In the genomic region with DNA sequence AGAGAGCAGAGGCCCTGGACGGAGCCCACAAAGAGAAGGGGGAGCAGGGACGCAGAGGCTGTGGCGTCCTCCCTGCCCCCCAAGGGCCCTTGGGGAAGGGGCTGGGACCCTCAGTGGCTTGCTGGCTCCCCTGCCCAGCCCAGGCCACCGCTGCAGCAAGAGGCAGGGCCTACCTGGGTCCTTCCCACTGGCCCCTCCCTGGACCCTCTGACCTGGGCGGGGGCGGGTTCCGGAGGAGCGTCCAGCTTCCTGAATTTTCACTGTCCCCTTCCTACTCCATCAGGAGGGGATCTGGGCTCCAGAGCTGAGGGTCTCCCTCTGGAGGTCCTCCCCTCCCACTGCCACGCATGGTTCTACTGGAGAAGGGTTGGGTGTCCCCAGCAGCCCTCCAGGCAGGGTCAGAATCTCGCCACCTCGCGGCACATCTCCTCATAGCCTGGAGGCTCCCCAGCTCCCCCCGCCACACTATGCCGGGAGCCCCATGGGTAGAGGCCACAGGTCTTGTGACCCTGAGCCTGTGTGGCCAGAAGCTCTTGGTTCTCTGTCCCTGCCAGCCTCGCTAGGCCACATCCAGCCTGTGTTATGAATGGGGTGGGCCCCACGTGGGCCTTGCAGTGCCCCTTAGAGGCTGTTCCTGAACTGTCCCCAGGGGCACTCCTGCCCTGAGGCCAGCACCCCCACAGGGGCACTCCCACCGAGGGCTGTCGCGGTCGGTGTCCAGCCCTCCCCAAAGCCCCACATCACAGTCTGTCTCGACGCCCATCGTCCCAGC, we compare ENCODE assay signal across 12 cellular contexts. TPM values are rescaled to one million over a fixed set of nuclear protein-coding genes. Genes with fewer than 3 reads are reported as not detected.
DNase-seq lines count a peak whose midpoint lies in the region; ATAC-seq and TF ChIP-seq lines count a peak whose summit lies in the region.
"Had no signal": no experiment of that assay in that cellular context is flagged by ENCODE, and none has a peak within 500 bp of the region (broad histone marks: within the 10 kb centered on the region; RNA-seq: fewer than 3 reads in every experiment).

No MANE protein-coding gene starts in this region.

- peaks cover 13% of the 10 kb centered on the region for H3K27me3 ChIP-seq in ascending aorta
- H3K27me3 ChIP-seq in lower lobe of right lung (ENCODE audit: low read depth): peaks cover 73% of the 10 kb centered on the region
- no peaks in the 10 kb centered on the region for H3K27me3 ChIP-seq in thoracic aorta (replicated peaks; ENCODE audit: insufficient read depth)

- H3K27ac ChIP-seq in ascending aorta (peak overlapping the region; percentile 31 to 48), lower lobe of right lung (peak overlapping the region; percentile 84), thoracic aorta (peak overlapping the region in 1 of 2 donors; percentile 30)

- DNase-seq in activated naive CD8-positive, alpha-beta T cell treated with anti-CD3 and anti-CD28 coated beads, Interleukin-2, amount 10 ng/mL, durations not matched to agents 7 days and 5 days: no peak
- DNase-seq in activated naive CD8-positive, alpha-beta T cell treated with anti-CD3 and anti-CD28 coated beads, Interleukin-2, amount 50 U/mL, for 24 hours: no peak
- DNase-seq in ascending aorta (ENCODE audit: low spot score in 2 of 2) (no peak), lower lobe of right lung (no peak), thoracic aorta (ENCODE audit: low spot score) (no peak), DMS 273 treated with DMSO at 0.1 percent for 48 hours (lab: John Stamatoyannopoulos, UW) (no peak), DMS79 (lab: John Stamatoyannopoulos, UW) (no peak)
- DNase-seq: DMS79 treated with DMSO at 0.1 percent for 48 hours; effector CD4-positive, alpha-beta T cell had no signal

- H3K4me3 ChIP-seq in ascending aorta (peak overlapping the region in 1 of 2 donors; percentile 48), lower lobe of right lung (peak overlapping the region; percentile 48), thoracic aorta (peak overlapping the region; percentile 21)

- H3K36me3 Mint-ChIP-seq in activated naive CD8-positive, alpha-beta T cell treated with anti-CD3 and anti-CD28 coated beads, Interleukin-2, amount 10 ng/mL, durations not matched to agents 7 days and 5 days: no peaks in the 10 kb centered on the region
- H3K36me3 Mint-ChIP-seq in activated naive CD8-positive, alpha-beta T cell treated with anti-CD3 and anti-CD28 coated beads, Interleukin-2, amount 50 U/mL, for 24 hours (ENCODE audit: low read depth): no peaks in the 10 kb centered on the region

- intact Hi-C loops in ascending aorta (cut with DNase I): no loop called here
- intact Hi-C loops in lower lobe of right lung (cut with DNase I): no loop called here

- H3K4me1 Mint-ChIP-seq in activated naive CD8-positive, alpha-beta T cell treated with anti-CD3 and anti-CD28 coated beads, Interleukin-2, amount 10 ng/mL, durations not matched to agents 7 days and 5 days: peaks cover 16% of the 10 kb centered on the region
- peaks cover 6% of the 10 kb centered on the region for H3K4me1 Mint-ChIP-seq in activated naive CD8-positive, alpha-beta T cell treated with anti-CD3 and anti-CD28 coated beads, Interleukin-2, amount 50 U/mL, for 24 hours

- TF ChIP-seq CTCF in ascending aorta (IDR thresholded peaks at IDR 0.05) (no peak), lower lobe of right lung (IDR thresholded peaks at IDR 0.05) (no peak), thoracic aorta (IDR thresholded peaks at IDR 0.05) (no peak)

- H3K4me3 Mint-ChIP-seq in activated naive CD8-positive, alpha-beta T cell treated with anti-CD3 and anti-CD28 coated beads, Interleukin-2, amount 10 ng/mL, durations not matched to agents 7 days and 5 days: peak overlapping the region; percentile 30
- no peak overlapping the region for H3K4me3 Mint-ChIP-seq in activated naive CD8-positive, alpha-beta T cell treated with anti-CD3 and anti-CD28 coated beads, Interleukin-2, amount 50 U/mL, for 24 hours

- no peaks in the 10 kb centered on the region for H3K9me3 Mint-ChIP-seq in activated naive CD8-positive, alpha-beta T cell treated with anti-CD3 and anti-CD28 coated beads, Interleukin-2, amount 10 ng/mL, durations not matched to agents 7 days and 5 days
- no peaks in the 10 kb centered on the region for H3K9me3 Mint-ChIP-seq in activated naive CD8-positive, alpha-beta T cell treated with anti-CD3 and anti-CD28 coated beads, Interleukin-2, amount 50 U/mL, for 24 hours

- POLR2A ChIA-PET in activated naive CD8-positive, alpha-beta T cell treated with anti-CD3 and anti-CD28 coated beads, Interleukin-2, amount 10 ng/mL, durations not matched to agents 7 days and 5 days (lab: Charles Lee): interaction anchor here (0.6 to 1.2 kb wide), 2 partner anchors 15 to 64 kb away, joined by 3 to 4 read pairs; a partner anchor contains a TSS

- peaks cover 28% of the 10 kb centered on the region for H3K27me3 Mint-ChIP-seq in activated naive CD8-positive, alpha-beta T cell treated with anti-CD3 and anti-CD28 coated beads, Interleukin-2, amount 10 ng/mL, durations not matched to agents 7 days and 5 days
- peaks cover 24% of the 10 kb centered on the region for H3K27me3 Mint-ChIP-seq in activated naive CD8-positive, alpha-beta T cell treated with anti-CD3 and anti-CD28 coated beads, Interleukin-2, amount 50 U/mL, for 24 hours

- H3K9me3 ChIP-seq in ascending aorta (no peaks in the 10 kb centered on the region), lower lobe of right lung (no peaks in the 10 kb centered on the region), thoracic aorta (no peaks in the 10 kb centered on the region)

- no peaks in the 10 kb centered on the region for H3K36me3 ChIP-seq in ascending aorta
- H3K36me3 ChIP-seq in lower lobe of right lung: no peaks in the 10 kb centered on the region
- H3K36me3 ChIP-seq in thoracic aorta: no peaks in the 10 kb centered on the region

- ATAC-seq in activated naive CD8-positive, alpha-beta T cell treated with anti-CD3 and anti-CD28 coated beads, Interleukin-2, amount 10 ng/mL, durations not matched to agents 7 days and 5 days (ENCODE audit: low read depth): no peak
- ATAC-seq in activated naive CD8-positive, alpha-beta T cell treated with anti-CD3 and anti-CD28 coated beads, Interleukin-2, amount 50 U/mL, for 24 hours: no peak
- ATAC-seq in lower lobe of right lung: peak; percentile 1 to 2
- no peak for ATAC-seq in thoracic aorta (ENCODE audit: insufficient number of reproducible peaks, low FRiP score, low read depth)
- ATAC-seq in GM21526 (IDR thresholded peaks at IDR 0.05; ENCODE audit: low FRiP score, unreplicated experiment): no peak

- H3K4me1 ChIP-seq in ascending aorta (peaks cover 0 to 3% of the 10 kb centered on the region in 2 donors), lower lobe of right lung (peaks cover 25% of the 10 kb centered on the region), thoracic aorta (ENCODE audit: control insufficient read depth in 1 of 2, low read depth in 2 of 2) (peaks cover 0 to 14% of the 10 kb centered on the region in 2 donors)

- H3K27ac Mint-ChIP-seq in activated naive CD8-positive, alpha-beta T cell treated with anti-CD3 and anti-CD28 coated beads, Interleukin-2, amount 10 ng/mL, durations not matched to agents 7 days and 5 days: no peak overlapping the region
- no peak overlapping the region for H3K27ac Mint-ChIP-seq in activated naive CD8-positive, alpha-beta T cell treated with anti-CD3 and anti-CD28 coated beads, Interleukin-2, amount 50 U/mL, for 24 hours

RNA-seq across cellular contexts. Expression of a gene that starts 1.0 kb away (rescaled TPM):
- under 1 TPM; 0.30 to 0.51 TPM for total RNA-seq in activated naive CD8-positive, alpha-beta T cell treated with anti-CD3 and anti-CD28 coated beads, Interleukin-2, amount 10 ng/mL, durations not matched to agents 7 days and 5 days
- total RNA-seq in ascending aorta: 244 TPM
- 48.3 TPM for total RNA-seq in lower lobe of right lung
- 10 to 100 TPM in 1 of 2 donors, 1 to 10 TPM in 1; 4.2 to 15.3 TPM for total RNA-seq in thoracic aorta
- total RNA-seq: activated CD8-positive, alpha-beta memory T cell treated with anti-CD3 and anti-CD28 coated beads for 36 hours; M059J had no signal

RNA-seq across cellular contexts. Expression of a gene that starts 12.6 kb away (rescaled TPM):
- 10 to 100 TPM; 65.3 to 74.9 TPM for total RNA-seq in activated naive CD8-positive, alpha-beta T cell treated with anti-CD3 and anti-CD28 coated beads, Interleukin-2, amount 10 ng/mL, durations not matched to agents 7 days and 5 days
- total RNA-seq in ascending aorta (61.4 TPM), lower lobe of right lung (38.8 TPM), thoracic aorta (10 to 100 TPM; 30.1 to 48.6 TPM)

RNA-seq across cellular contexts. Expression of a gene that starts 14.5 kb away (rescaled TPM):
- total RNA-seq in activated naive CD8-positive, alpha-beta T cell treated with anti-CD3 and anti-CD28 coated beads, Interleukin-2, amount 10 ng/mL, durations not matched to agents 7 days and 5 days: 1 to 10 TPM; 9.7 to 9.8 TPM
- total RNA-seq in ascending aorta: not detected
- 1.2 TPM for total RNA-seq in lower lobe of right lung
- total RNA-seq in thoracic aorta: 1 to 10 TPM in 1 of 2 donors, under 1 TPM in 1; 0.81 to 3.2 TPM

RNA-seq across cellular contexts. Expression of a gene that starts 28.9 kb away (rescaled TPM):
- 100 to 1,000 TPM in 1 of 2 experiments, 10 to 100 TPM in 1; 95.1 to 106 TPM for total RNA-seq in activated naive CD8-positive, alpha-beta T cell treated with anti-CD3 and anti-CD28 coated beads, Interleukin-2, amount 10 ng/mL, durations not matched to agents 7 days and 5 days
- 109 TPM for total RNA-seq in ascending aorta
- 57.5 TPM for total RNA-seq in lower lobe of right lung
- 10 to 100 TPM; 20.6 to 41.2 TPM for total RNA-seq in thoracic aorta

RNA-seq across cellular contexts. Expression of a gene that starts 29.4 kb away (rescaled TPM):
- 1 to 10 TPM; 1.8 to 2.6 TPM for total RNA-seq in activated naive CD8-positive, alpha-beta T cell treated with anti-CD3 and anti-CD28 coated beads, Interleukin-2, amount 10 ng/mL, durations not matched to agents 7 days and 5 days
- total RNA-seq in ascending aorta (0.21 TPM), lower lobe of right lung (2.6 TPM), thoracic aorta (1 to 10 TPM; 1.1 to 3.2 TPM)

Comparison
In these comparisons a context has a peak if more than half of its experiments do, and no peak if none do; other contexts are left out.
1. ATAC-seq: peak in lower lobe of right lung (2 of 2); none in activated naive CD8-positive, alpha-beta T cell treated with anti-CD3 and anti-CD28 coated beads, Interleukin-2, amount 10 ng/mL, durations not matched to agents 7 days and 5 days (single experiment), activated naive CD8-positive, alpha-beta T cell treated with anti-CD3 and anti-CD28 coated beads, Interleukin-2, amount 50 U/mL, for 24 hours (single experiment), thoracic aorta (single experiment) and GM21526 (single experiment).